1 cellular context compared by ENCODE assay signal in genomic region chr5:61603211-61603908, GRCh38.
TF ChIP-seq lines count a peak whose summit lies in the region.

No MANE protein-coding gene starts in this region.

TF ChIP-seq in IMR-90, 13 proteins besides CTCF, POLR2A, EP300 and RAD21:
- TF ChIP-seq FOS (IDR thresholded peaks at IDR 0.05; ENCODE audit: low read depth, low read length) (no peak), MAZ (IDR thresholded peaks at IDR 0.05; ENCODE audit: borderline replicate concordance, low read depth, low read length) (no peak), RFX5 (IDR thresholded peaks at IDR 0.05; ENCODE audit: low read depth, low read length) (no peak), CHD1 (IDR thresholded peaks at IDR 0.05; ENCODE audit: low read depth, low read length) (no peak), BHLHE40 (IDR thresholded peaks at IDR 0.05; ENCODE audit: low read depth, low read length) (no peak), USF2 (IDR thresholded peaks at IDR 0.05; ENCODE audit: low read depth, low read length) (no peak), RCOR1 (IDR thresholded peaks at IDR 0.05; ENCODE audit: insufficient replicate concordance, low read length) (no peak), CEBPB (IDR thresholded peaks at IDR 0.05; ENCODE audit: low read depth, low read length) (no peak), NFE2L2 (IDR thresholded peaks at IDR 0.05; ENCODE audit: low read depth, low read length) (no peak), SMC3 (IDR thresholded peaks at IDR 0.05; ENCODE audit: low read depth, low read length) (no peak), MAFK (IDR thresholded peaks at IDR 0.05; ENCODE audit: low read depth, low read length) (no peak), MXI1 (IDR thresholded peaks at IDR 0.05; ENCODE audit: borderline replicate concordance, low read depth, low read length) (no peak), ELK1 (IDR thresholded peaks at IDR 0.05; ENCODE audit: borderline replicate concordance, low read depth, low read length) (no peak)
